Comparison of ENCODE assay signal across 8 cellular contexts in the genomic region with DNA sequence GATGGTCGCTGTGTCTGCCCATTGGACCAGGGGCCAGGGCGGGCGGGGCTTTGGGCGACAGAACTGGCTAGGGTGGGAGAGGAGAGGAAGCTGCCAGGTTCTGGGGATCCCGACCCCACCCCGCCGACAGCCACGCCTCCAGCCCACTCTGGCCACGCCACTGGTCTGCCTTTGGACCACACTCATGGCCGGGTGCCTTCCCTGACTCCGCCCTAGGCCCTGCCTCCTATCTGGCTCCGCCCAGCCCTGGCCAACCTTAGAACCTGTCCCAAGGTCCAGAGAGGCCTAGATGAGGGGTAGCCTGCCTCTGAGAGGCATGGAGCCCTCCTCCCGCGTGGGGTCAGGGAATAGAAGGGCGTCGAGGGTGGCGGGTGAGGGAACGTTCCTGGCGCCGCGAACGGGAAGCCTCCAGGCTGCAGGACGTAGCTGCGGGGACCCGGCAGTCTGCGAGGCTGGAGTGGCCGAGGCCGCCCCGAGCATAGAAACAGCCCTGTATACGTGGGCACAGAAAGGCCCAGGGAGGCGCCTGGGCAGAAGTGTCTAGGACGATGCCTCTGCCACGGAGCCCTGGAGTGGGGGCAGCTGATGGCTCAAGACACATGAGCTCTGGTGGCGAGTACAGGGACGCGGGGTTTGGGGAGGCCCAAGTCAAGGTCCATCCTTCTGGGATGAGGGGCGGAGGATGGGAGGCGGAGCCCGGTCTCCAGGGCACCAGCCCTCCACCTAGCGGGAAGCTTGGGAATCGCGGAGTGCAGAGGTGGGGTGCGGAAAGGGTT. TPM values are rescaled to one million over a fixed set of nuclear protein-coding genes. Genes with fewer than 3 reads are reported as not detected.
DNase-seq lines count a peak whose midpoint lies in the region; ATAC-seq and TF ChIP-seq lines count a peak whose summit lies in the region.

No MANE protein-coding gene starts in this region.

- H3K27me3 ChIP-seq in breast epithelium (no peaks in the 10 kb centered on the region), iPS-15b (ENCODE audit: control insufficient read depth, insufficient read depth, low read length) (peaks cover 4% of the 10 kb centered on the region)

- H3K9me3 ChIP-seq in breast epithelium = no peaks in the 10 kb centered on the region
- H3K9me3 ChIP-seq in iPS-15b (ENCODE audit: control insufficient read depth, insufficient read depth, low read length) = no peaks in the 10 kb centered on the region

- intact Hi-C loops in breast epithelium (cut with DNase I; ENCODE audit: low total_unique reads) = no loop called here

- no peaks in the 10 kb centered on the region for H3K36me3 ChIP-seq in breast epithelium
- H3K36me3 ChIP-seq in iPS-15b (ENCODE audit: control insufficient read depth, insufficient read depth, low read length) = no peaks in the 10 kb centered on the region

- DNase-seq in DMS53 treated with DMSO at 0.1 percent for 48 hours (lab: John Stamatoyannopoulos, UW; ENCODE audit: unreplicated experiment) (peak; percentile 89), HK-2 (ENCODE audit: unreplicated experiment) (peak; percentile 95), SHP77 (lab: John Stamatoyannopoulos, UW) (peak; percentile 93 to 94), breast epithelium (ENCODE audit: low spot score in 2 of 2) (peak; percentile 65 to 76), renal cortical epithelial cell (ENCODE audit: low read depth) (peak; percentile 70)

- no peak overlapping the region for H3K9ac ChIP-seq in iPS-15b (ENCODE audit: low read depth, low read length)

- H3K4me1 ChIP-seq in breast epithelium = no peaks in the 10 kb centered on the region
- H3K4me1 ChIP-seq in iPS-15b (ENCODE audit: control insufficient read depth, insufficient read depth, low read length) = peaks cover 6% of the 10 kb centered on the region

- peak; percentile 46 to 78 (median 73) for TF ChIP-seq CTCF in breast epithelium (IDR thresholded peaks at IDR 0.05)

- peak overlapping the region; percentile 82 to 89 for H3K27ac ChIP-seq in breast epithelium

- peak; percentile 16 for TF ChIP-seq POLR2A in breast epithelium (IDR thresholded peaks at IDR 0.05)

- peak overlapping the region; percentile 38 to 58 (median 41) for H3K4me3 ChIP-seq in breast epithelium
- H3K4me3 ChIP-seq in iPS-15b (ENCODE audit: low read depth, low read length) = peak overlapping the region; percentile 78

- ATAC-seq in HG03196 (IDR thresholded peaks at IDR 0.05; ENCODE audit: unreplicated experiment) (no peak), HG02938 (IDR thresholded peaks at IDR 0.05; ENCODE audit: unreplicated experiment) (no peak)

RNA-seq across cellular contexts. Expression of gene COL16A1, which starts 11.5 kb away (rescaled TPM):
- 10 to 100 TPM; 55.2 to 79.5 (median 58.7) TPM for total RNA-seq in breast epithelium
- total RNA-seq in renal cortical epithelial cell = 14.5 and 14.8 TPM in 2 replicates

RNA-seq across cellular contexts. Expression of gene ADGRB2, which starts 48.9 kb away (rescaled TPM):
- total RNA-seq in breast epithelium (1 to 10 TPM; 1.3 to 4.9 (median 2.9) TPM), renal cortical epithelial cell (0.69 and 8.0 TPM in 2 replicates)
